Comparison of ENCODE assay signal across 1 cellular context in the genomic region with DNA sequence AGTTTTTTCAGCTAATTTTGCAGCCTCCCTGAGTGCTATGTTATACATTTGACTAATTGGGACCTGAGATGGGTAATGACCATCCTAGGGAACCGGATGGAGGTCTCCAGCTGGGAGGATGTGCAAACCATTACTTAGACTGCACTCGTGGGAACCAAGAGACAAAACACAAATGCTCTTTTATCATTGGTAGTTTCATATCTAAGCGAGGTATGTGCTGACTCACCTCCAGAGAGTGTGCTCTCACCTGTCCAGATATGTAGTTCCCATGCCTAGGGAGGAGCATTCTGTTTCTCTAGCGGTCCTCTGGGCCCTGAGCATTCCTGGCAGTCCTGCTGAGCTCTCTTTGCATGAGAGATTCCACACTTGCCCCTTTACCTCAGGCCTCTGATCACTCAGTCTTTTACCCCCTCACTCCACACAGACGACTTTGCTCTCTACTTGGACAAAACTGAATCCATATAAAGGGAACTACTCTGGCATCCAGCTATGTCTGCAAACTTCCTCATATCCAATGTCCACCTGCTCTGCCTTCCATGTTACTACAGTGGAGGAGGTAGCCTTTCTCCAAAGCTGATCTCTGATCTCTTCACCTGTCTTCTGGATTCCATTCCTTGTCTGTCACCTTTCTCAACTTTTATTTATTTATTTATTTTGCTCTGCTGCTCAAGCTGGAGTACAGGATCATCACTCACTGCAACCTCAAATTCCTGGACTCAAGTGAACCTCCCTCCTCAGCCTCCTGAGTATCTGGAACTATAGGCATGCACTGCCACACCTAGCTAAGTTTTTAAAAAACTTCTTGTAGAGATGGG.
TF ChIP-seq lines count a peak whose summit lies in the region.

No MANE protein-coding gene starts in this region.

TF ChIP-seq in WTC11, 78 proteins besides CTCF, POLR2A, EP300 and RAD21 (continued from another document):
- TF ChIP-seq, protein P1, sequence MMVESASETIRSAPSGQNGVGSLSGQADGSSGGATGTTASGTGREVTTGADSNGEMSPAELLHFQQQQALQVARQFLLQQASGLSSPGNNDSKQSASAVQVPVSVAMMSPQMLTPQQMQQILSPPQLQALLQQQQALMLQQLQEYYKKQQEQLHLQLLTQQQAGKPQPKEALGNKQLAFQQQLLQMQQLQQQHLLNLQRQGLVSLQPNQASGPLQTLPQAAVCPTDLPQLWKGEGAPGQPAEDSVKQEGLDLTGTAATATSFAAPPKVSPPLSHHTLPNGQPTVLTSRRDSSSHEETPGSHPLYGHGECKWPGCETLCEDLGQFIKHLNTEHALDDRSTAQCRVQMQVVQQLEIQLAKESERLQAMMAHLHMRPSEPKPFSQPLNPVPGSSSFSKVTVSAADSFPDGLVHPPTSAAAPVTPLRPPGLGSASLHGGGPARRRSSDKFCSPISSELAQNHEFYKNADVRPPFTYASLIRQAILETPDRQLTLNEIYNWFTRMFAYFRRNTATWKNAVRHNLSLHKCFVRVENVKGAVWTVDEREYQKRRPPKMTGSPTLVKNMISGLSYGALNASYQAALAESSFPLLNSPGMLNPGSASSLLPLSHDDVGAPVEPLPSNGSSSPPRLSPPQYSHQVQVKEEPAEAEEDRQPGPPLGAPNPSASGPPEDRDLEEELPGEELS (CRISPR knock-in tag; IDR thresholded peaks at IDR 0.05), result no peak
- TF ChIP-seq OVOL2 (CRISPR knock-in tag; IDR thresholded peaks at IDR 0.05; ENCODE audit: borderline replicate concordance), result no peak
- TF ChIP-seq, protein P2, sequence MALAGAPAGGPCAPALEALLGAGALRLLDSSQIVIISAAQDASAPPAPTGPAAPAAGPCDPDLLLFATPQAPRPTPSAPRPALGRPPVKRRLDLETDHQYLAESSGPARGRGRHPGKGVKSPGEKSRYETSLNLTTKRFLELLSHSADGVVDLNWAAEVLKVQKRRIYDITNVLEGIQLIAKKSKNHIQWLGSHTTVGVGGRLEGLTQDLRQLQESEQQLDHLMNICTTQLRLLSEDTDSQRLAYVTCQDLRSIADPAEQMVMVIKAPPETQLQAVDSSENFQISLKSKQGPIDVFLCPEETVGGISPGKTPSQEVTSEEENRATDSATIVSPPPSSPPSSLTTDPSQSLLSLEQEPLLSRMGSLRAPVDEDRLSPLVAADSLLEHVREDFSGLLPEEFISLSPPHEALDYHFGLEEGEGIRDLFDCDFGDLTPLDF (CRISPR knock-in tag; IDR thresholded peaks at IDR 0.05), result no peak
- TF ChIP-seq TCF7 (CRISPR knock-in tag; IDR thresholded peaks at IDR 0.05; ENCODE audit: low read depth), result no peak
- TF ChIP-seq RORB (CRISPR knock-in tag; IDR thresholded peaks at IDR 0.05), result no peak
- TF ChIP-seq, protein P3, sequence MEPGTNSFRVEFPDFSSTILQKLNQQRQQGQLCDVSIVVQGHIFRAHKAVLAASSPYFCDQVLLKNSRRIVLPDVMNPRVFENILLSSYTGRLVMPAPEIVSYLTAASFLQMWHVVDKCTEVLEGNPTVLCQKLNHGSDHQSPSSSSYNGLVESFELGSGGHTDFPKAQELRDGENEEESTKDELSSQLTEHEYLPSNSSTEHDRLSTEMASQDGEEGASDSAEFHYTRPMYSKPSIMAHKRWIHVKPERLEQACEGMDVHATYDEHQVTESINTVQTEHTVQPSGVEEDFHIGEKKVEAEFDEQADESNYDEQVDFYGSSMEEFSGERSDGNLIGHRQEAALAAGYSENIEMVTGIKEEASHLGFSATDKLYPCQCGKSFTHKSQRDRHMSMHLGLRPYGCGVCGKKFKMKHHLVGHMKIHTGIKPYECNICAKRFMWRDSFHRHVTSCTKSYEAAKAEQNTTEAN (CRISPR knock-in tag; IDR thresholded peaks at IDR 0.05), result no peak
- TF ChIP-seq NR2C2 (CRISPR knock-in tag; IDR thresholded peaks at IDR 0.05), result no peak
- TF ChIP-seq, protein P4, sequence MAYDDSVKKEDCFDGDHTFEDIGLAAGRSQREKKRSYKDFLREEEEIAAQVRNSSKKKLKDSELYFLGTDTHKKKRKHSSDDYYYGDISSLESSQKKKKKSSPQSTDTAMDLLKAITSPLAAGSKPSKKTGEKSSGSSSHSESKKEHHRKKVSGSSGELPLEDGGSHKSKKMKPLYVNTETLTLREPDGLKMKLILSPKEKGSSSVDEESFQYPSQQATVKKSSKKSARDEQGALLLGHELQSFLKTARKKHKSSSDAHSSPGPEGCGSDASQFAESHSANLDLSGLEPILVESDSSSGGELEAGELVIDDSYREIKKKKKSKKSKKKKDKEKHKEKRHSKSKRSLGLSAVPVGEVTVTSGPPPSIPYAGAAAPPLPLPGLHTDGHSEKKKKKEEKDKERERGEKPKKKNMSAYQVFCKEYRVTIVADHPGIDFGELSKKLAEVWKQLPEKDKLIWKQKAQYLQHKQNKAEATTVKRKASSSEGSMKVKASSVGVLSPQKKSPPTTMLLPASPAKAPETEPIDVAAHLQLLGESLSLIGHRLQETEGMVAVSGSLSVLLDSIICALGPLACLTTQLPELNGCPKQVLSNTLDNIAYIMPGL (CRISPR knock-in tag; IDR thresholded peaks at IDR 0.05), result no peak
- TF ChIP-seq, protein P5, sequence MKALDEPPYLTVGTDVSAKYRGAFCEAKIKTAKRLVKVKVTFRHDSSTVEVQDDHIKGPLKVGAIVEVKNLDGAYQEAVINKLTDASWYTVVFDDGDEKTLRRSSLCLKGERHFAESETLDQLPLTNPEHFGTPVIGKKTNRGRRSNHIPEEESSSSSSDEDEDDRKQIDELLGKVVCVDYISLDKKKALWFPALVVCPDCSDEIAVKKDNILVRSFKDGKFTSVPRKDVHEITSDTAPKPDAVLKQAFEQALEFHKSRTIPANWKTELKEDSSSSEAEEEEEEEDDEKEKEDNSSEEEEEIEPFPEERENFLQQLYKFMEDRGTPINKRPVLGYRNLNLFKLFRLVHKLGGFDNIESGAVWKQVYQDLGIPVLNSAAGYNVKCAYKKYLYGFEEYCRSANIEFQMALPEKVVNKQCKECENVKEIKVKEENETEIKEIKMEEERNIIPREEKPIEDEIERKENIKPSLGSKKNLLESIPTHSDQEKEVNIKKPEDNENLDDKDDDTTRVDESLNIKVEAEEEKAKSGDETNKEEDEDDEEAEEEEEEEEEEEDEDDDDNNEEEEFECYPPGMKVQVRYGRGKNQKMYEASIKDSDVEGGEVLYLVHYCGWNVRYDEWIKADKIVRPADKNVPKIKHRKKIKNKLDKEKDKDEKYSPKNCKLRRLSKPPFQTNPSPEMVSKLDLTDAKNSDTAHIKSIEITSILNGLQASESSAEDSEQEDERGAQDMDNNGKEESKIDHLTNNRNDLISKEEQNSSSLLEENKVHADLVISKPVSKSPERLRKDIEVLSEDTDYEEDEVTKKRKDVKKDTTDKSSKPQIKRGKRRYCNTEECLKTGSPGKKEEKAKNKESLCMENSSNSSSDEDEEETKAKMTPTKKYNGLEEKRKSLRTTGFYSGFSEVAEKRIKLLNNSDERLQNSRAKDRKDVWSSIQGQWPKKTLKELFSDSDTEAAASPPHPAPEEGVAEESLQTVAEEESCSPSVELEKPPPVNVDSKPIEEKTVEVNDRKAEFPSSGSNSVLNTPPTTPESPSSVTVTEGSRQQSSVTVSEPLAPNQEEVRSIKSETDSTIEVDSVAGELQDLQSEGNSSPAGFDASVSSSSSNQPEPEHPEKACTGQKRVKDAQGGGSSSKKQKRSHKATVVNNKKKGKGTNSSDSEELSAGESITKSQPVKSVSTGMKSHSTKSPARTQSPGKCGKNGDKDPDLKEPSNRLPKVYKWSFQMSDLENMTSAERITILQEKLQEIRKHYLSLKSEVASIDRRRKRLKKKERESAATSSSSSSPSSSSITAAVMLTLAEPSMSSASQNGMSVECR (CRISPR knock-in tag; IDR thresholded peaks at IDR 0.05; ENCODE audit: borderline replicate concordance), result no peak
TF ChIP-seq in WTC11: peak in this region for 0.
